Comparison of ENCODE assay signal across 10 cellular contexts in genomic region chr1:211695135-211695816, GRCh38. TPM values are rescaled to one million over a fixed set of nuclear protein-coding genes. Genes with fewer than 3 reads are reported as not detected.
A peak's percentile ranks its signal among the peaks of the same experiment; 100 is the strongest.
DNase-seq lines count a peak whose midpoint lies in the region; ATAC-seq and TF ChIP-seq lines count a peak whose summit lies in the region.
"Had no signal": no experiment of that assay in that cellular context is flagged by ENCODE, and none has a peak within 500 bp of the region (broad histone marks: within the 10 kb centered on the region; RNA-seq: fewer than 3 reads in every experiment).

No MANE protein-coding gene starts in this region.

- H3K27ac Mint-ChIP-seq in IgD-negative memory B cell = peak overlapping the region; percentile 50 to 88 (median 54)
- peak overlapping the region; percentile 70 for H3K27ac Mint-ChIP-seq in memory B cell

- no peak overlapping the region for H3K4me3 ChIP-seq in colonic mucosa

- TF ChIP-seq CTCF in colonic mucosa (IDR thresholded peaks at IDR 0.05) = no peak

- H3K9ac ChIP-seq in colonic mucosa (ENCODE audit: low read depth in 2 of 2, low read length in 2 of 2) = no peak overlapping the region

- peak overlapping the region in 2 of 4 donors; percentile 85 to 87 for H3K4me3 Mint-ChIP-seq in IgD-negative memory B cell
- H3K4me3 Mint-ChIP-seq in memory B cell = peak overlapping the region; percentile 59

- H3K9me3 Mint-ChIP-seq in IgD-negative memory B cell (peaks cover 0 to 5% (median 4%) of the 10 kb centered on the region in 3 donors), memory B cell (no peaks in the 10 kb centered on the region)

- no peaks in the 10 kb centered on the region for H3K4me1 ChIP-seq in colonic mucosa

- H3K36me3 ChIP-seq in colonic mucosa = no peaks in the 10 kb centered on the region

- H3K27me3 Mint-ChIP-seq in IgD-negative memory B cell (no peaks in the 10 kb centered on the region), memory B cell (no peaks in the 10 kb centered on the region)

- no peaks in the 10 kb centered on the region for H3K27me3 ChIP-seq in colonic mucosa

- H3K36me3 Mint-ChIP-seq in IgD-negative memory B cell (peaks cover 3% of the 10 kb centered on the region), memory B cell (no peaks in the 10 kb centered on the region)

- intact Hi-C loops in colonic mucosa (cut with DNase I) = loop anchor here (5.0 kb wide), 3 partner anchors 137 to 312 kb away; partner anchors contain the start of gene LPGAT1

- H3K27ac ChIP-seq in colonic mucosa = no peak overlapping the region

- H3K4me1 Mint-ChIP-seq in IgD-negative memory B cell (peaks cover 38 to 44% (median 43%) of the 10 kb centered on the region in 3 donors), memory B cell (peaks cover 38% of the 10 kb centered on the region)

- DNase-seq in memory B cell (ENCODE audit: low spot score in 2 of 2) = no peak
- DNase-seq in colonic mucosa = no peak
- DNase-seq in activated CD4-positive, alpha-beta T cell treated with anti-CD3 and anti-CD28 coated beads, Interleukin-2, amount 50 U/mL, for 4 hours = no peak
- DNase-seq in NCI-H82 treated with DMSO at 0.1 percent for 48 hours (lab: John Stamatoyannopoulos, UW; ENCODE audit: unreplicated experiment) = no peak
- no peak for DNase-seq in AML-193 (lab: John Stamatoyannopoulos, UW)
- DNase-seq: activated CD4-positive, alpha-beta T cell treated with anti-CD3 and anti-CD28 coated beads for 1 hour; NCI-H1436 had no signal

- ATAC-seq in GM18867 (IDR thresholded peaks at IDR 0.05; ENCODE audit: unreplicated experiment) (peak; percentile 52), GM21737 (IDR thresholded peaks at IDR 0.05; ENCODE audit: unreplicated experiment) (peak; percentile 29), memory B cell (ENCODE audit: low read depth) (peak; percentile 24)

- no peaks in the 10 kb centered on the region for H3K9me3 ChIP-seq in colonic mucosa

RNA-seq across cellular contexts. Expression of gene NEK2, which starts 19.9 kb away (rescaled TPM):
- not detected for polyA plus RNA-seq in IgD-negative memory B cell
- total RNA-seq in colonic mucosa = 10 to 100 TPM in 1 of 2 donors, 1 to 10 TPM in 1; 9.3 to 31.2 TPM
